In the genomic region with DNA sequence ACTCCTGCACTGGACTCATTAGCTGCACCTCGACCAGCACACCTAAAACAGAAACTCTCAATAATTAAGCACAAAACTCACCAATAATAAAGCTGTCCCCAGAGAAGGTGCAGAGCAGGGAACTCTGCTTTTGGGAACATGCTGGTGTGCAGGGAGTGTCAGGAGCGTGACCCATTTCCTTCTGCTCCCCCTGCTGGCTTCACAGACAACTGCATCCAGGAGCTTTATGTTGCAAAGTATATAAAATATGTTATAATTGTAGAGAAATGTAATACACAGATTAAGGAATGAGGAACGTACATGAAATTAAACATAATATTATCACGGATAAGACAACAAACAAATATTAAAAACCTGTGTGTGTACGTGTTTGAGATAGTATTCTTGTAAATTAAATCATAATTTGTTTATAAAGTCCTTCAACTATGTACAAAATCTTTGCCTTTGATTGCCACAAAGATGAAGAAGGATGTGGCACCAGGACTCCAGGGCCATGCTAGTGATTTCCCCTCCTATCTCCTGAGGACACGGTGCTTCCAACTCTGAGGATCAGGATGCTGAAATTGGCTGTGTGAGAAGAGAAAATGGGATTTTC, we compare ENCODE assay signal across 8 cellular contexts.
DNase-seq lines count a peak whose midpoint lies in the region; TF ChIP-seq lines count a peak whose summit lies in the region.

No MANE protein-coding gene starts in this region.

- no peak overlapping the region for H3K27ac ChIP-seq in sigmoid colon

- no peaks in the 10 kb centered on the region for H3K36me3 ChIP-seq in sigmoid colon

- WGBS in sigmoid colon, 2 donors = 10 to 13% methylated on average over 6 of the region's 6 CpGs

- H3K27me3 ChIP-seq in sigmoid colon = peaks cover 0 to 29% (median 0%) of the 10 kb centered on the region in 3 donors

- no peak for TF ChIP-seq POLR2A in sigmoid colon (IDR thresholded peaks at IDR 0.05)

- TF ChIP-seq EP300 in sigmoid colon (IDR thresholded peaks at IDR 0.05) = no peak

- H3K27me3 Mint-ChIP-seq in T-helper 2 cell treated with Interferon-gamma antibody and Interleukin-4, amounts not matched to agents 5 μg/mL and 100 μg/mL, for 36 hours (ENCODE audit: low read depth) = peaks cover 16% of the 10 kb centered on the region

- H3K4me3 Mint-ChIP-seq in T-helper 2 cell treated with Interferon-gamma antibody and Interleukin-4, amounts not matched to agents 5 μg/mL and 100 μg/mL, for 36 hours = no peak overlapping the region

- no peak overlapping the region for H3K27ac Mint-ChIP-seq in T-helper 2 cell treated with Interferon-gamma antibody and Interleukin-4, amounts not matched to agents 5 μg/mL and 100 μg/mL, for 36 hours

- intact Hi-C loops in sigmoid colon (cut with DNase I) = no loop called here

- TF ChIP-seq CTCF in HFF-Myc (IDR thresholded peaks at IDR 0.05; ENCODE audit: low read depth, low read length, missing control alignments) (peak; percentile 85), sigmoid colon (IDR thresholded peaks at IDR 0.05) (peak in 3 of 4 experiments; percentile 38 to 79 (median 56))

- DNase-seq in NCI-H82 (lab: John Stamatoyannopoulos, UW) (peak; percentile 64), NCI-H82 treated with DMSO at 0.1 percent for 48 hours (lab: John Stamatoyannopoulos, UW; ENCODE audit: unreplicated experiment) (no peak), HFF-Myc (ENCODE audit: extremely low read depth, low read depth) (peak; percentile 15), NCI-H2171 treated with DMSO at 0.1 percent for 48 hours (lab: John Stamatoyannopoulos, UW) (peak; percentile 38), germinal center (ENCODE audit: low spot score) (peak; percentile 44), sigmoid colon (no peak)
- DNase-seq in activated T-cell treated with anti-CD3 and anti-CD28 coated beads, Interleukin-2, amount 50 U/mL, for 1 hour = peak; percentile 37
- no peak for DNase-seq in T-helper 2 cell treated with Interferon-gamma antibody and Interleukin-4, amounts not matched to agents 5 μg/mL and 100 μg/mL, for 36 hours (ENCODE audit: low spot score)

- no peaks in the 10 kb centered on the region for H3K9me3 Mint-ChIP-seq in T-helper 2 cell treated with Interferon-gamma antibody and Interleukin-4, amounts not matched to agents 5 μg/mL and 100 μg/mL, for 36 hours

- H3K4me1 ChIP-seq in sigmoid colon = no peaks in the 10 kb centered on the region

- H3K9me3 ChIP-seq in sigmoid colon = no peaks in the 10 kb centered on the region

- no peak overlapping the region for H3K4me3 ChIP-seq in HFF-Myc (replicated peaks; ENCODE audit: low read depth, low read length)
- H3K4me3 ChIP-seq in sigmoid colon = no peak overlapping the region

- no peaks in the 10 kb centered on the region for H3K36me3 Mint-ChIP-seq in T-helper 2 cell treated with Interferon-gamma antibody and Interleukin-4, amounts not matched to agents 5 μg/mL and 100 μg/mL, for 36 hours (ENCODE audit: low read depth)

- no peaks in the 10 kb centered on the region for H3K4me1 Mint-ChIP-seq in T-helper 2 cell treated with Interferon-gamma antibody and Interleukin-4, amounts not matched to agents 5 μg/mL and 100 μg/mL, for 36 hours (ENCODE audit: low read depth)

Comparison
In these comparisons a context has a peak if more than half of its experiments do, and no peak if none do; other contexts are left out.
1. DNase-seq: peak in NCI-H82 (single experiment), HFF-Myc (single experiment), NCI-H2171 treated with DMSO at 0.1 percent for 48 hours (single experiment), activated T-cell treated with anti-CD3 and anti-CD28 coated beads, Interleukin-2, amount 50 U/mL, for 1 hour (single experiment) and germinal center (single experiment); none in NCI-H82 treated with DMSO at 0.1 percent for 48 hours (single experiment), sigmoid colon (single experiment) and T-helper 2 cell treated with Interferon-gamma antibody and Interleukin-4, amounts not matched to agents 5 μg/mL and 100 μg/mL, for 36 hours (single experiment).